Comparison of ENCODE assay signal across 8 cellular contexts in genomic region chrX:37571426-37572111, GRCh38. TPM values are rescaled to one million over a fixed set of nuclear protein-coding genes. Genes with fewer than 3 reads are reported as not detected.
DNase-seq lines count a peak whose midpoint lies in the region; ATAC-seq and TF ChIP-seq lines count a peak whose summit lies in the region.
"Not testable (repeated sequence)": the region's sequence is repeated elsewhere in the genome, so short reads cannot be mapped to it uniquely, and the experiment has no call there.

Gene LANCL3 (plus strand): TSS chrX:37571661. CDS start chrX:37571871, 210 bp downstream.

- H3K27ac Mint-ChIP-seq in CD8-positive, alpha-beta memory T cell: peak within 1 kb of the TSS in 5 of 8 donors; percentile 22 to 81 (median 59)
- peak within 1 kb of the TSS; percentile 70 for H3K27ac Mint-ChIP-seq in activated CD8-positive, alpha-beta memory T cell treated with anti-CD3 and anti-CD28 coated beads, Interleukin-2, amount 10 ng/mL, durations not matched to agents 7 days and 5 days
- H3K27ac Mint-ChIP-seq in natural killer cell: peak within 1 kb of the TSS; percentile 67 to 83
- peak within 1 kb of the TSS; percentile 33 for H3K27ac Mint-ChIP-seq in stimulated activated effector memory CD8-positive, alpha-beta T cell treated with anti-CD3 and anti-CD28 coated beads, Interleukin-12 subunit alpha, Interleukin-12 subunit beta, amount 100 ng/mL, for 72 hours

- peak in 4 of 5 donors; percentile 3 to 55 (median 29) for DNase-seq in CD8-positive, alpha-beta memory T cell
- DNase-seq in OCI-M1 (lab: John Stamatoyannopoulos, UW): peak; percentile 44
- DNase-seq in activated CD8-positive, alpha-beta memory T cell treated with anti-CD3 and anti-CD28 coated beads, Interleukin-2, amount 10 ng/mL, durations not matched to agents 7 days and 5 days: peak; percentile 38
- DNase-seq in cardiac fibroblast (ENCODE audit: low read depth in 2 of 2); right atrium auricular region (ENCODE audit: low spot score): not testable (repeated sequence)
- DNase-seq in natural killer cell: peak; percentile 18
- DNase-seq in stimulated activated effector memory CD8-positive, alpha-beta T cell treated with anti-CD3 and anti-CD28 coated beads, Interleukin-12 subunit alpha, Interleukin-12 subunit beta, amount 100 ng/mL, for 72 hours (ENCODE audit: low spot score in 2 of 2): peak; percentile 2 to 55

- H3K36me3 Mint-ChIP-seq in CD8-positive, alpha-beta memory T cell; activated CD8-positive, alpha-beta memory T cell treated with anti-CD3 and anti-CD28 coated beads, Interleukin-2, amount 10 ng/mL, durations not matched to agents 7 days and 5 days; natural killer cell; stimulated activated effector memory CD8-positive, alpha-beta T cell treated with anti-CD3 and anti-CD28 coated beads, Interleukin-12 subunit alpha, Interleukin-12 subunit beta, amount 100 ng/mL, for 72 hours: not testable (repeated sequence)

- intact Hi-C loops in natural killer cell (cut with micrococcal nuclease): not testable (repeated sequence)

- TF ChIP-seq CTCF in cardiac fibroblast (IDR thresholded peaks at IDR 0.05; ENCODE audit: low read depth, low read length); right atrium auricular region (IDR thresholded peaks at IDR 0.05); natural killer cell (IDR thresholded peaks at IDR 0.05): not testable (repeated sequence)

- H3K4me3 Mint-ChIP-seq in CD8-positive, alpha-beta memory T cell: peak within 1 kb of the TSS; percentile 62 to 98 (median 84)
- H3K4me3 Mint-ChIP-seq in activated CD8-positive, alpha-beta memory T cell treated with anti-CD3 and anti-CD28 coated beads, Interleukin-2, amount 10 ng/mL, durations not matched to agents 7 days and 5 days: peak within 1 kb of the TSS; percentile 81
- H3K4me3 Mint-ChIP-seq in natural killer cell: peak within 1 kb of the TSS; percentile 84
- H3K4me3 Mint-ChIP-seq in stimulated activated effector memory CD8-positive, alpha-beta T cell treated with anti-CD3 and anti-CD28 coated beads, Interleukin-12 subunit alpha, Interleukin-12 subunit beta, amount 100 ng/mL, for 72 hours: peak within 1 kb of the TSS; percentile 77

- not testable (repeated sequence) for H3K9me3 Mint-ChIP-seq in CD8-positive, alpha-beta memory T cell; activated CD8-positive, alpha-beta memory T cell treated with anti-CD3 and anti-CD28 coated beads, Interleukin-2, amount 10 ng/mL, durations not matched to agents 7 days and 5 days (ENCODE audit: low read depth); natural killer cell; stimulated activated effector memory CD8-positive, alpha-beta T cell treated with anti-CD3 and anti-CD28 coated beads, Interleukin-12 subunit alpha, Interleukin-12 subunit beta, amount 100 ng/mL, for 72 hours

- H3K27me3 Mint-ChIP-seq in CD8-positive, alpha-beta memory T cell: peaks cover 7 to 11% of the 10 kb centered on the region in 2 donors
- peaks cover 22% of the 10 kb centered on the region for H3K27me3 Mint-ChIP-seq in activated CD8-positive, alpha-beta memory T cell treated with anti-CD3 and anti-CD28 coated beads, Interleukin-2, amount 10 ng/mL, durations not matched to agents 7 days and 5 days
- not testable (repeated sequence) for H3K27me3 Mint-ChIP-seq in natural killer cell (ENCODE audit: low read depth in 2 of 2)

- H3K4me1 ChIP-seq in CD8-positive, alpha-beta memory T cell (ENCODE audit: insufficient read depth, low read length); right atrium auricular region: not testable (repeated sequence)

- peaks cover 8 to 21% (median 9%) of the 10 kb centered on the region in 3 donors for H3K4me1 Mint-ChIP-seq in CD8-positive, alpha-beta memory T cell
- H3K4me1 Mint-ChIP-seq in activated CD8-positive, alpha-beta memory T cell treated with anti-CD3 and anti-CD28 coated beads, Interleukin-2, amount 10 ng/mL, durations not matched to agents 7 days and 5 days: not testable (repeated sequence)
- peaks cover 11 to 20% of the 10 kb centered on the region in 2 donors for H3K4me1 Mint-ChIP-seq in natural killer cell
- H3K4me1 Mint-ChIP-seq in stimulated activated effector memory CD8-positive, alpha-beta T cell treated with anti-CD3 and anti-CD28 coated beads, Interleukin-12 subunit alpha, Interleukin-12 subunit beta, amount 100 ng/mL, for 72 hours: peaks cover 13% of the 10 kb centered on the region

- not testable (repeated sequence) for H3K27ac ChIP-seq in CD8-positive, alpha-beta memory T cell (ENCODE audit: low read depth, low read length); right atrium auricular region

- H3K4me3 ChIP-seq in CD8-positive, alpha-beta memory T cell (ENCODE audit: low read length): peak within 1 kb of the TSS; percentile 37
- H3K4me3 ChIP-seq in cardiac fibroblast (replicated peaks in 1 of 2; ENCODE audit: low read depth in 2 of 2, low read length in 2 of 2) (peak within 1 kb of the TSS; percentile 5 to 30), right atrium auricular region (peak within 1 kb of the TSS; percentile 19 to 36)

- not testable (repeated sequence) for H3K9me3 ChIP-seq in CD8-positive, alpha-beta memory T cell (ENCODE audit: low read length); right atrium auricular region

- ATAC-seq in HG02884 (IDR thresholded peaks at IDR 0.05; ENCODE audit: unreplicated experiment): peak; percentile 17
- peak; percentile 43 for ATAC-seq in activated CD8-positive, alpha-beta memory T cell treated with anti-CD3 and anti-CD28 coated beads, Interleukin-2, amount 10 ng/mL, durations not matched to agents 7 days and 5 days
- peak; percentile 54 to 63 (median 60) for ATAC-seq in natural killer cell
- ATAC-seq in stimulated activated effector memory CD8-positive, alpha-beta T cell treated with anti-CD3 and anti-CD28 coated beads, Interleukin-12 subunit alpha, Interleukin-12 subunit beta, amount 100 ng/mL, for 72 hours: peak; percentile 68

- CTCF ChIA-PET in CD8-positive, alpha-beta memory T cell (lab: Charles Lee): not testable (repeated sequence)
- CTCF ChIA-PET in activated CD8-positive, alpha-beta memory T cell treated with anti-CD3 and anti-CD28 coated beads, Interleukin-2, amount 10 ng/mL, durations not matched to agents 7 days and 5 days (lab: Charles Lee): interaction anchor here (1.0 to 1.5 kb wide), 2 partner anchors 174 to 254 kb away, joined by 3 to 10 read pairs; no protein-coding TSS in a partner anchor

- H3K36me3 ChIP-seq in CD8-positive, alpha-beta memory T cell (ENCODE audit: insufficient read depth, low read length); right atrium auricular region: not testable (repeated sequence)

- H3K27me3 ChIP-seq in CD8-positive, alpha-beta memory T cell (ENCODE audit: insufficient read depth, low read length, poor library complexity, severe bottlenecking); right atrium auricular region: not testable (repeated sequence)

- POLR2A ChIA-PET in CD8-positive, alpha-beta memory T cell (lab: Charles Lee): not testable (repeated sequence)

RNA-seq across cellular contexts. Expression of gene LANCL3, which starts in this region (rescaled TPM):
- total RNA-seq in CD8-positive, alpha-beta memory T cell: under 1 TPM; 0.48 to 0.49 TPM
- polyA plus RNA-seq in CD8-positive, alpha-beta memory T cell: 0.37 TPM
- total RNA-seq in activated CD8-positive, alpha-beta memory T cell treated with anti-CD3 and anti-CD28 coated beads, Interleukin-2, amount 10 ng/mL, durations not matched to agents 7 days and 5 days: under 1 TPM; 0.38 to 0.66 TPM
- under 1 TPM; 0.07 to 0.08 TPM for total RNA-seq in right atrium auricular region
- total RNA-seq in natural killer cell: 1 to 10 TPM; 2.0 to 2.7 (median 2.6) TPM

Comparison
In these comparisons a context has a peak if more than half of its experiments do, and no peak if none do; other contexts are left out.
1. Peak in DNase-seq and H3K4me3 ChIP-seq in CD8-positive, alpha-beta memory T cell; RNA of the gene not detected or under 1 TPM.
2. Peak in DNase-seq and ATAC-seq in activated CD8-positive, alpha-beta memory T cell treated with anti-CD3 and anti-CD28 coated beads, Interleukin-2, amount 10 ng/mL, durations not matched to agents 7 days and 5 days; RNA of the gene not detected or under 1 TPM.
3. ATAC-seq: peak in every context shown above with its lines; median percentile 68 in stimulated activated effector memory CD8-positive, alpha-beta T cell treated with anti-CD3 and anti-CD28 coated beads, Interleukin-12 subunit alpha, Interleukin-12 subunit beta, amount 100 ng/mL, for 72 hours; 60 in natural killer cell; 43 in activated CD8-positive, alpha-beta memory T cell treated with anti-CD3 and anti-CD28 coated beads, Interleukin-2, amount 10 ng/mL, durations not matched to agents 7 days and 5 days; 17 in HG02884.